Comparison of ENCODE assay signal across 8 cellular contexts in genomic region chr11:70808686-70809375, GRCh38.
"Had no signal": no experiment of that assay in that cellular context is flagged by ENCODE, and none has a peak within 500 bp of the region (broad histone marks: within the 10 kb centered on the region; RNA-seq: fewer than 3 reads in every experiment).

No MANE protein-coding gene starts in this region.

- H3K9me3 Mint-ChIP-seq: GM23338, H9 had no signal

- H3K4me3 Mint-ChIP-seq: GM23338, H9, HFFc6 had no signal

- H3K4me1 Mint-ChIP-seq: GM23338, H9 had no signal

- H3K27ac Mint-ChIP-seq: GM23338, HFFc6 had no signal

- DNase-seq: GM23248, GOT3, H7, H9, HCEC 1CT, HFFc6 had no signal

- ATAC-seq: GM23338, HCT116 had no signal
